2 cellular contexts compared by ENCODE assay signal in genomic region chr12:111448266-111448830, GRCh38.
TF ChIP-seq lines count a peak whose summit lies in the region.

No MANE protein-coding gene starts in this region.

TF ChIP-seq in liver, 16 proteins besides CTCF, POLR2A, EP300 and RAD21:
- TF ChIP-seq FOXA1 (IDR thresholded peaks at IDR 0.05), result no peak
- no peak for TF ChIP-seq JUND (IDR thresholded peaks at IDR 0.05)
- TF ChIP-seq SP1 (IDR thresholded peaks at IDR 0.05), result no peak
- no peak for TF ChIP-seq NR2F2 (IDR thresholded peaks at IDR 0.05)
- no peak for TF ChIP-seq ZBTB33 (IDR thresholded peaks at IDR 0.05)
- TF ChIP-seq RXRA (IDR thresholded peaks at IDR 0.05), result no peak
- TF ChIP-seq MAX (IDR thresholded peaks at IDR 0.05), result no peak
- no peak for TF ChIP-seq ATF3 (IDR thresholded peaks at IDR 0.05)
- no peak for TF ChIP-seq REST (IDR thresholded peaks at IDR 0.05)
- no peak for TF ChIP-seq TAF1 (conservative IDR thresholded peaks at IDR 0.05)
- TF ChIP-seq YY1 (IDR thresholded peaks at IDR 0.05), result no peak
- no peak for TF ChIP-seq GABPA (IDR thresholded peaks at IDR 0.05 in 1 of 2, conservative IDR thresholded peaks at IDR 0.05 in 1 of 2)
- no peak for TF ChIP-seq FOXA2 (IDR thresholded peaks at IDR 0.05)
- no peak for TF ChIP-seq EGR1 (IDR thresholded peaks at IDR 0.05; ENCODE audit: low read depth in 2 of 2)

TF ChIP-seq in HepG2, 621 proteins besides CTCF, POLR2A, EP300 and RAD21:
- TF ChIP-seq JARID2 (CRISPR knock-in tag; IDR thresholded peaks at IDR 0.05; ENCODE audit: insufficient replicate concordance) (no peak), GTF2F1 (IDR thresholded peaks at IDR 0.05; ENCODE audit: low read length) (no peak)
